Comparison of ENCODE assay signal across 8 cellular contexts in the genomic region with DNA sequence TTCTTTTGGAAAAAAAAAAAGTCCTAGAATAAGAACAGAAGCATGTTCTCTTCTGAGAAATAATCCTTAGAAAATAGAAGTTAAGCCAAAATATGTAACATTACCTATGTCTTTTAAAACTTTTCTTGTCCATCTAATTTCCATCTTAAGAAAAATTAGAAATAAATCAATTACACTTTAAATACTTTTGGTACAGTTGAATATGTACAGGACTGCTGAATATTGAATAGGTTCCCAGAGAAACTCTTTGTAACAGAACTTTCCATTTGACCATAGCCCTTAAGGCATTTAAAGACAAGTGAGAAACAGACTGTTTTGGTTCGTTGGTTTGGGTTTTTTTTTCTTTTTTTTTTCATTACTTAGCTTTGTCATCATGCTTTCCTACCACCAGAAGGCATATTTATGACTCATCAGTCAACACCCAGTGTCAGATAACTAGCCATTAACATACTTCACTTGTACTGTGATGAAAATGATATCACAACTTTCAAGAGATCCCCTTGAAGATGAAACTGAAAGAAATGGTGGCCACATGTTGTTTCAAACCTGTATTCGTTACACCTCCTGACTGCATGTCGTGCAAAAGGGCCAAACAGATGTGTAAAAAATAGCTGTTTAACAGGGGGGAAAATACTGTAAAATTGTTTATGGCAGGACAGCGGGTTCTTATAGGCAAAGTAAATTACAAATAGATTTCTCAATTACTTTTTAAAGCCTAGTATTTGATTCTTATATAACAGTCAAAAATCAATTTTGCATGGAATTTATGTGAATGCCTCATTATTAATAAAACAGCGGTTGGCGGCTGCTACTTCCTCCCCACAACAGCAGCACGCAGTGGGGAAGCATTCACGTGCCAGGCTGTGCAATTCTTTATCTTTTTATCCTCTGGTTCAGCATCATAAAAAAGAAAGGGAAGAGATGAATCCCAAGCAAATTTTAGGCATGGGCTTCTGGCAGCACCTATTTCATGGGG.
DNase-seq lines count a peak whose midpoint lies in the region; ATAC-seq, FAIRE-seq and TF ChIP-seq lines count a peak whose summit lies in the region.

No MANE protein-coding gene starts in this region.

- peak; percentile 0 for DNase-seq in stimulated activated CD8-positive, alpha-beta memory T cell treated with anti-CD3 and anti-CD28 coated beads, Interleukin-12 subunit alpha, Interleukin-12 subunit beta, amount 100 ng/mL, for 24 hours (ENCODE audit: extremely low read depth)
- no peak for DNase-seq in stimulated activated CD8-positive, alpha-beta memory T cell treated with anti-CD3 and anti-CD28 coated beads, Interleukin-4, amount 100 ng/mL, for 48 hours
- DNase-seq in NCI-H2107 treated with DMSO at 0.1 percent for 48 hours (lab: John Stamatoyannopoulos, UW; ENCODE audit: unreplicated experiment) (peak; percentile 46), endothelial cell of umbilical vein (ENCODE audit: low read depth, low spot score) (peak; percentile 27), MV-4-11 (lab: John Stamatoyannopoulos, UW) (no peak), putamen (ENCODE audit: low spot score) (no peak), hypothalamus (lab: John Stamatoyannopoulos, UW) (no peak)

- H3K36me3 ChIP-seq in endothelial cell of umbilical vein (ENCODE audit: control insufficient read depth in 2 of 2, extremely low read depth in 1 of 2, insufficient read depth in 2 of 2, low read length in 2 of 2): no peaks in the 10 kb centered on the region

- H3K4me2 ChIP-seq in endothelial cell of umbilical vein (ENCODE audit: insufficient read depth, low read length): no peak overlapping the region

- no peak overlapping the region for H3K4me3 ChIP-seq in endothelial cell of umbilical vein (replicated peaks in 1 of 3; ENCODE audit: insufficient read depth in 1 of 3, low read depth in 1 of 3, low read length in 3 of 3)

- H2AFZ ChIP-seq in endothelial cell of umbilical vein (ENCODE audit: low read depth, low read length): no peak overlapping the region

- no peak for TF ChIP-seq POLR2A in endothelial cell of umbilical vein (IDR thresholded peaks at IDR 0.05; ENCODE audit: low read depth, low read length)

- dilution Hi-C loops in endothelial cell of umbilical vein (cut with MboI; ENCODE audit: extremely low pct_ligation_motif_present, low sequenced_read_pairs): no loop called here

- no TSS peak for BruUV-seq in endothelial cell of umbilical vein (replicated peaks; lab: Mats Ljungman, UMichigan)

- H3K27ac ChIP-seq in endothelial cell of umbilical vein (ENCODE audit: insufficient read depth, low read depth, low read length): no peak overlapping the region

- H3K9me3 ChIP-seq in endothelial cell of umbilical vein (replicated peaks; ENCODE audit: control insufficient read depth, insufficient read depth, low read length): no peaks in the 10 kb centered on the region

- CTCF ChIA-PET in endothelial cell of umbilical vein (lab: Charles Lee): no interaction called here

- POLR2A ChIA-PET in endothelial cell of umbilical vein (lab: Charles Lee): no interaction called here

- no peaks in the 10 kb centered on the region for H3K79me2 ChIP-seq in endothelial cell of umbilical vein (ENCODE audit: control insufficient read depth, insufficient read depth, low read length)

- H4K20me1 ChIP-seq in endothelial cell of umbilical vein (replicated peaks; ENCODE audit: control insufficient read depth, extremely low read depth, insufficient read depth, low read length): no peaks in the 10 kb centered on the region

- no peak for FAIRE-seq in endothelial cell of umbilical vein (lab: Jason Lieb, UNC)

- H3K4me1 ChIP-seq in endothelial cell of umbilical vein (ENCODE audit: control insufficient read depth, extremely low read depth, insufficient read depth, low read length): no peaks in the 10 kb centered on the region

- H3K9ac ChIP-seq in endothelial cell of umbilical vein (replicated peaks; ENCODE audit: extremely low read depth, insufficient read depth, low read length): no peak overlapping the region

- no peaks in the 10 kb centered on the region for H3K9me1 ChIP-seq in endothelial cell of umbilical vein (replicated peaks; ENCODE audit: control insufficient read depth, extremely low read depth, insufficient read depth, low read length)

- peaks cover 0 to 2% of the 10 kb centered on the region in 2 experiments for H3K27me3 ChIP-seq in endothelial cell of umbilical vein (ENCODE audit: control insufficient read depth in 2 of 2, insufficient read depth in 2 of 2, low read length in 2 of 2)

- ATAC-seq in HG02588 (IDR thresholded peaks at IDR 0.05; ENCODE audit: unreplicated experiment): peak; percentile 96

- no peak for TF ChIP-seq CTCF in endothelial cell of umbilical vein (IDR thresholded peaks at IDR 0.05; ENCODE audit: extremely low read depth in 1 of 2, insufficient read depth in 1 of 2, low read depth in 1 of 2, low read length in 2 of 2)

- intact Hi-C loops in endothelial cell of umbilical vein (cut with micrococcal nuclease): no loop called here

TF ChIP-seq in endothelial cell of umbilical vein, 7 proteins besides CTCF, POLR2A, EP300 and RAD21:
- TF ChIP-seq FOS (IDR thresholded peaks at IDR 0.05; ENCODE audit: borderline replicate concordance, insufficient read depth, low read length) (peak; percentile 60), JUN (IDR thresholded peaks at IDR 0.05; ENCODE audit: borderline replicate concordance, insufficient read depth, insufficient read length, low read depth) (peak; percentile 77), MYC (IDR thresholded peaks at IDR 0.05; ENCODE audit: low read depth, low read length) (no peak)
- TF ChIP-seq, protein P1, sequence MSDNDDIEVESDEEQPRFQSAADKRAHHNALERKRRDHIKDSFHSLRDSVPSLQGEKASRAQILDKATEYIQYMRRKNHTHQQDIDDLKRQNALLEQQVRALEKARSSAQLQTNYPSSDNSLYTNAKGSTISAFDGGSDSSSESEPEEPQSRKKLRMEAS (IDR thresholded peaks at IDR 0.05; ENCODE audit: insufficient read depth, insufficient read length): no peak

Comparison
In these comparisons a context has a peak if more than half of its experiments do, and no peak if none do; other contexts are left out.
1. DNase-seq: peak in stimulated activated CD8-positive, alpha-beta memory T cell treated with anti-CD3 and anti-CD28 coated beads, Interleukin-12 subunit alpha, Interleukin-12 subunit beta, amount 100 ng/mL, for 24 hours (single experiment), NCI-H2107 treated with DMSO at 0.1 percent for 48 hours (single experiment) and endothelial cell of umbilical vein (single experiment); none in stimulated activated CD8-positive, alpha-beta memory T cell treated with anti-CD3 and anti-CD28 coated beads, Interleukin-4, amount 100 ng/mL, for 48 hours (single experiment), MV-4-11 (single experiment), putamen (single experiment) and hypothalamus (0 of 51).